Comparison of ENCODE assay signal across 29 cellular contexts in the genomic region with DNA sequence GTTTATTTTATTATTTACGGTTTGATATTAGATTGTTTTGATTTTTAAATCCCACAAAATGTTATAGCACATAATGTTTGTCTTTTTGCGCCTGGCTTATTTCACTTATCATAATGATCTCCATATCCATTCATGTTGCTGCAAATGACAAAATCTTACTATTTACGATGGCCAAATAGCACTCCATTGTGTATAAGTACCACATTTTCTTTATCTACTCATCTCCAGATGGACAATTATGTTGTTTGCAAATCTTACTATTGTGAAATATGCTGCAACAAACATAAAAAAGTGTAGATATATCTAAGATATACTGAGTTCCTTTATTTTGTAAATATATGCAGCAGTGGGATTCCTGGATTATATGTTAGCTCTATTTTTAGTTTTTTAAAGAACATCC.
"Had no signal": no experiment of that assay in that cellular context is flagged by ENCODE, and none has a peak within 500 bp of the region (broad histone marks: within the 10 kb centered on the region; RNA-seq: fewer than 3 reads in every experiment).

No MANE protein-coding gene starts in this region.

- H3K36me3 ChIP-seq: ascending aorta, breast epithelium, cardiac muscle cell, colonic mucosa, gastrocnemius medialis, heart left ventricle had no signal

- H3K4me1 ChIP-seq: ascending aorta, breast epithelium, colonic mucosa, foreskin keratinocyte, gastrocnemius medialis, heart left ventricle had no signal

- H3K9me3 ChIP-seq: colonic mucosa had no signal

- H3K27me3 ChIP-seq: ascending aorta, breast epithelium, cardiac muscle cell, colonic mucosa, foreskin keratinocyte, gastrocnemius medialis, heart left ventricle had no signal

- ATAC-seq: activated CD4-positive, alpha-beta T cell treated with anti-CD3 and anti-CD28 coated beads for 36 hours; activated CD8-positive, alpha-beta memory T cell treated with anti-CD3 and anti-CD28 coated beads, Interleukin-2, amount 10 ng/mL, durations not matched to agents 7 days and 5 days; activated CD8-positive, alpha-beta T cell treated with anti-CD3 and anti-CD28 coated beads, Interleukin-2, amount 10 ng/mL, durations not matched to agents 7 days and 5 days; activated naive CD4-positive, alpha-beta T cell treated with anti-CD3 and anti-CD28 coated beads, Interleukin-2, amount 50 U/mL, for 72 hours; activated T-cell treated with anti-CD3 and anti-CD28 coated beads, Interleukin-2, amount 50 U/mL, for 72 hours; esophagus mucosa; foreskin keratinocyte; gastrocnemius medialis; heart left ventricle had no signal

- H3K4me3 ChIP-seq: ascending aorta, breast epithelium, cardiac muscle cell, colonic mucosa, gastrocnemius medialis, heart left ventricle had no signal

- H3K27ac ChIP-seq: ascending aorta, breast epithelium, cardiac muscle cell, colonic mucosa, foreskin keratinocyte, gastrocnemius medialis, heart left ventricle had no signal

- DNase-seq: activated CD4-positive, alpha-beta memory T cell treated with anti-CD3 and anti-CD28 coated beads for 36 hours; activated CD4-positive, alpha-beta T cell treated with anti-CD3 and anti-CD28 coated beads for 36 hours; activated CD4-positive, alpha-beta T cell treated with anti-CD3 and anti-CD28 coated beads, Interleukin-2, amount 10 ng/mL, durations not matched to agents 24 days and 14 days; activated CD4-positive, CD25-positive, alpha-beta regulatory T cell; activated CD4-positive, CD25-positive, alpha-beta regulatory T cell treated with anti-CD3 and anti-CD28 coated beads, Interleukin-2, amount 50 U/mL, for 72 hours; activated CD8-positive, alpha-beta memory T cell treated with anti-CD3 and anti-CD28 coated beads, Interleukin-2, amount 10 ng/mL, durations not matched to agents 7 days and 5 days; activated CD8-positive, alpha-beta memory T cell treated with anti-CD3 and anti-CD28 coated beads, Interleukin-2, amount 50 U/mL, for 4 hours; activated CD8-positive, alpha-beta T cell treated with anti-CD3 and anti-CD28 coated beads, Interleukin-2, amount 10 ng/mL, durations not matched to agents 7 days and 5 days; activated gamma-delta T cell; activated naive CD4-positive, alpha-beta T cell; activated naive CD4-positive, alpha-beta T cell treated with anti-CD3 and anti-CD28 coated beads, Interleukin-2, amount 10 ng/mL, durations not matched to agents 7 days and 5 days; activated naive CD8-positive, alpha-beta T cell treated with anti-CD3 and anti-CD28 coated beads, Interleukin-2, amount 10 ng/mL, durations not matched to agents 7 days and 5 days; activated T-cell treated with anti-CD3 and anti-CD28 coated beads for 4 hours; activated T-cell treated with anti-CD3 and anti-CD28 coated beads, Interleukin-2, amount 50 U/mL, for 24 hours; activated T-cell treated with anti-CD3 and anti-CD28 coated beads, Interleukin-2, amount 50 U/mL, for 72 hours; central memory CD4-positive, alpha-beta T cell; cerebellar nuclear complex; colonic mucosa; effector CD8-positive, alpha-beta T cell; foreskin keratinocyte; gastrocnemius medialis; glutamatergic neuron; heart left ventricle; hypothalamus had no signal
